7 cellular contexts compared by ENCODE assay signal in the genomic region with DNA sequence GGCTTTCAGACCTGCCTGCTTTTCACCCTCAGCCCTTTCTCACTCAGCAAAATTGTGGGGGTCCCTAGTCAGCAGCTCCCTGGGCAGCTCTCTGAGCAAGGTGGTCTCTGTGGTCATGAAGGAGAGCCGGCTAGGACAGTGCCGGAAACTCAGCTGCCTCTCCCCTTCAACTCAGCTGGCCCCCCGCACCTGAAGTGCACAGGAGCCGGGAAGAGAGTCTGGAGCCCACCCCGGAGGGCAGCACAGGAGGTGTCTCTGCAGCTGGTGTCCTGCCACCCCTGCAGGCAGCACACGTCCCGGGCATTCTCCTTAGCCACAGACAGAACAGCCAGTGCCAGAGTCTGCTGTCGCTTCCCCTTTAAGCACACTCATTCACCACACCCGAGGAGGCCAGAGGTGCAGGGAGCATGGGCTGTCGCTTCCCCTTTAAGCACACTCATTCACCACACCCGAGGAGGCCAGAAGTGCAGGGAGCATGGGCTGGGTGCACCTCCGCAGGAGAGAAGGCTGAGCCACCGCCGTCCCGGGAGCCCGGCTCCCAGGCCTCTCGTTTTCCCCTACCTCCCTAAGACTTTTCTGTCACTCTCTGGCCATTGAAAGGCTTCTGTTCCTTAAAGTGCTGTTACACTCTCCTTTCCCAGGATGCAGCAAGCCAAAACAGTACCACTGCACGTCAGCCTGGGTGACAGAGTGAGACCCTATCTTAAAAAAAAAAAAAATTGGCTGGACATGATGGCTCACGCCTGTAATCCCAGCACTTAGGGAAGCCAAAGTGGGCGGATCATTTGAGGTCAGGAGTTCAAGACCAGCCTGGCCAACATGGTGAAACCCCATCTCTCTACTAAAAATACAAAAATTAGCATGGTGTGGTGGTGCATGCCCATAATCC. TPM values are rescaled to one million over a fixed set of nuclear protein-coding genes. Genes with fewer than 3 reads are reported as not detected.
DNase-seq lines count a peak whose midpoint lies in the region; TF ChIP-seq lines count a peak whose summit lies in the region.

No MANE protein-coding gene starts in this region.

- peaks cover 2% of the 10 kb centered on the region for H3K36me3 Mint-ChIP-seq in progenitor cell of endocrine pancreas (ENCODE audit: insufficient read depth)

- peaks cover 12% of the 10 kb centered on the region for H3K4me1 Mint-ChIP-seq in progenitor cell of endocrine pancreas (ENCODE audit: low read depth)

- no peak overlapping the region for H3K4me3 ChIP-seq in fibroblast of lung (replicated peaks in 1 of 4; ENCODE audit: control extremely low read depth in 1 of 4, insufficient read depth in 1 of 4, low read depth in 3 of 4, low read length in 4 of 4)

- H3K27me3 Mint-ChIP-seq in progenitor cell of endocrine pancreas = peaks cover 26% of the 10 kb centered on the region

- no peak overlapping the region for H2AFZ ChIP-seq in fibroblast of lung (ENCODE audit: low read length)

- H3K9me3 Mint-ChIP-seq in progenitor cell of endocrine pancreas (ENCODE audit: low read depth) = no peaks in the 10 kb centered on the region

- TF ChIP-seq CTCF in RWPE1 (conservative IDR thresholded peaks at IDR 0.05; ENCODE audit: low read depth) (no peak), fibroblast of lung (conservative IDR thresholded peaks at IDR 0.05 in 1 of 2, IDR thresholded peaks at IDR 0.05 in 1 of 2; ENCODE audit: low read depth in 1 of 2, low read length in 2 of 2) (no peak), progenitor cell of endocrine pancreas (IDR thresholded peaks at IDR 0.05; ENCODE audit: unreplicated experiment) (no peak)

- no peak overlapping the region for H3K27ac Mint-ChIP-seq in progenitor cell of endocrine pancreas

- H3K36me3 ChIP-seq in fibroblast of lung (ENCODE audit: control insufficient read depth, insufficient read depth, low read length) = no peaks in the 10 kb centered on the region

- H3K4me1 ChIP-seq in fibroblast of lung (ENCODE audit: control insufficient read depth, extremely low read depth, insufficient read depth, low read length) = peaks cover 8% of the 10 kb centered on the region

- no peaks in the 10 kb centered on the region for H3K9me3 ChIP-seq in fibroblast of lung (ENCODE audit: control insufficient read depth, insufficient read depth, low read depth, low read length)

- POLR2A ChIA-PET in RWPE1 (lab: Yijun Ruan, JAX; ENCODE audit: low non-redundant PET) = interaction anchor here (0.6 kb wide), 1 partner anchor 37 kb away, joined by 3 read pairs; no protein-coding TSS in a partner anchor

- CTCF ChIA-PET in RWPE1 (lab: Yijun Ruan, JAX) = interaction anchor here (0.5 to 3.7 kb wide), 7 partner anchors 12 to 109 kb away, joined by 3 to 53 read pairs (median 5); no protein-coding TSS in a partner anchor

- peak overlapping the region; percentile 21 for H3K4me3 Mint-ChIP-seq in progenitor cell of endocrine pancreas (ENCODE audit: low read depth)

- H3K27ac ChIP-seq in RWPE1 (peak overlapping the region; percentile 67), fibroblast of lung (ENCODE audit: insufficient read depth, low read length) (no peak overlapping the region)

- no peak overlapping the region for H3K4me2 ChIP-seq in fibroblast of lung (ENCODE audit: extremely low read depth, insufficient read depth, low read length)

- no peaks in the 10 kb centered on the region for H4K20me1 ChIP-seq in fibroblast of lung (ENCODE audit: control insufficient read depth, extremely low read depth, insufficient read depth, low read length)

- peak; percentile 23 for DNase-seq in HCEC 1CT
- DNase-seq in RWPE1 (ENCODE audit: low spot score) = peak; percentile 42
- peak; percentile 69 to 70 for DNase-seq in fibroblast of lung (ENCODE audit: low read depth in 2 of 2)
- peak; percentile 6 for DNase-seq in progenitor cell of endocrine pancreas (ENCODE audit: low spot score, unreplicated experiment)
- no peak for DNase-seq in kidney glomerular epithelial cell (lab: John Stamatoyannopoulos, UW)
- DNase-seq in DMS 273 (lab: John Stamatoyannopoulos, UW; ENCODE audit: unreplicated experiment) = no peak
- DNase-seq in NCI-H2029 treated with DMSO at 0.1 percent for 48 hours (lab: John Stamatoyannopoulos, UW) = no peak

- no peak overlapping the region for H3K9ac ChIP-seq in fibroblast of lung (ENCODE audit: insufficient read depth, low read length)

- peaks cover under 1% of the 10 kb centered on the region for H3K27me3 ChIP-seq in fibroblast of lung (ENCODE audit: control insufficient read depth, insufficient read depth, low read length)

- no peaks in the 10 kb centered on the region for H3K79me2 ChIP-seq in fibroblast of lung (ENCODE audit: control insufficient read depth, insufficient read depth, low read length)

RNA-seq across cellular contexts. Expression of gene SAMD11, which starts 16.9 kb away (rescaled TPM):
- total RNA-seq in fibroblast of lung = 3.8 and 7.7 TPM in 2 replicates
- polyA plus RNA-seq in fibroblast of lung = 0.40 and 0.47 TPM in 2 replicates
- polyA plus RNA-seq in fibroblast of lung (2012) = 0.98 and 1.0 TPM in 2 replicates
- polyA minus RNA-seq in fibroblast of lung (ENCODE audit: low replicate concordance) = 0.51 TPM in 1 of 2 replicates, not detected in the other
- 42.9 and 53.9 TPM in 2 replicates for total RNA-seq in progenitor cell of endocrine pancreas

RNA-seq across cellular contexts. Expression of gene NOC2L, which starts 52.3 kb away (rescaled TPM):
- total RNA-seq in fibroblast of lung = 61.1 and 61.9 TPM in 2 replicates
- polyA plus RNA-seq in fibroblast of lung = 34.1 and 62.0 TPM in 2 replicates
- polyA plus RNA-seq in fibroblast of lung (2012) = 47.9 and 88.2 TPM in 2 replicates
- polyA minus RNA-seq in fibroblast of lung (ENCODE audit: low replicate concordance) = 64.8 and 117 TPM in 2 replicates
- total RNA-seq in progenitor cell of endocrine pancreas = 71.9 and 78.2 TPM in 2 replicates

RNA-seq across cellular contexts. Expression of gene KLHL17, which starts 53.6 kb away (rescaled TPM):
- 5.6 and 7.4 TPM in 2 replicates for total RNA-seq in fibroblast of lung
- polyA plus RNA-seq in fibroblast of lung = 4.7 and 6.1 TPM in 2 replicates
- polyA plus RNA-seq in fibroblast of lung (2012) = 5.9 and 7.5 TPM in 2 replicates
- polyA minus RNA-seq in fibroblast of lung (ENCODE audit: low replicate concordance) = 1.6 and 4.1 TPM in 2 replicates
- 45.3 and 47.5 TPM in 2 replicates for total RNA-seq in progenitor cell of endocrine pancreas

RNA-seq across cellular contexts. Expression of gene PLEKHN1, which starts 59.5 kb away (rescaled TPM):
- total RNA-seq in fibroblast of lung (under 0.01 and 0.17 TPM in 2 replicates), progenitor cell of endocrine pancreas (1.1 and 1.9 TPM in 2 replicates)
- polyA plus RNA-seq in fibroblast of lung = 0.41 and 0.44 TPM in 2 replicates
- polyA plus RNA-seq in fibroblast of lung (2012) = 0.98 and 1.5 TPM in 2 replicates
- 0.35 and 2.3 TPM in 2 replicates for polyA minus RNA-seq in fibroblast of lung (ENCODE audit: low replicate concordance)

Comparison
In these comparisons a context has a peak if more than half of its experiments do, and no peak if none do; other contexts are left out.
1. DNase-seq: peak in HCEC 1CT (single experiment), RWPE1 (single experiment), fibroblast of lung (2 of 2) and progenitor cell of endocrine pancreas (single experiment); none in kidney glomerular epithelial cell (single experiment), DMS 273 (single experiment) and NCI-H2029 treated with DMSO at 0.1 percent for 48 hours (single experiment).